21 cellular contexts compared by ENCODE assay signal in the genomic region with DNA sequence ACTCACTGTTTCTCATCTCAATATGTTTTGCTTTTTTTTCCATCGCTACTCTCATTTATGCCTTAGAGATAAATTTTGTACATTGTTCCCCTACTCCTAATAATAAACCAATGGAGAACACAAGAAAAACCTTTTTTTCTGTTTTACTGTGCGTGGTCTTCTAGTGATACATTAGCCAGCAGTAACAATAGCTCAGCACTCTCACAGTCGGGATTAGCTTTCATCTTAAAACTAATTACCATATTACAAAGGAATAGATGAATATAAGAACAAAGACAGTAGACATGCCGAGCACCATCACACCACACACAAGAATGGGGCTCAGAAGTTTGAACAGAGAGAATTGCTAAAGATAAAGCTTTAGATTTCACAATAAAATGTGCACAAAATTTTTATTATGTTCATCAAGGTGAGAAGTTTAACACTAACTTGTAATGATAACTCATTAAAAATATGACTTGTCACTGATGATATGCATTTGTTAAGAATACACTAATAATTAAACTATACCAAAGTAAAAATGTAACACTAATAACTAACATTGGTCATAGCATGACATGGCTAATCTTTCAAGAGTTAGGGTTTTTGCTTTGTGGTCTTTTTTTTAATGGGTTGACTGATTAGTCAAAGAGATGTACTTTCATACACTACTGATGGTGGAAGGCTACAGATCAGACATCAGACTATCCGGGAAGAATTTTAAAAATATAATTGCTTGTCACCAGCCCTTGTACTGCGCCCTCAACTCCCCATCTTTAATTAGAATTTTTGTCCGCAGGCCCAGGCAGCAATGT.
A peak's percentile ranks its signal among the peaks of the same experiment; 100 is the strongest.
DNase-seq lines count a peak whose midpoint lies in the region; ATAC-seq and TF ChIP-seq lines count a peak whose summit lies in the region.
"Had no signal": no experiment of that assay in that cellular context is flagged by ENCODE, and none has a peak within 500 bp of the region (broad histone marks: within the 10 kb centered on the region; RNA-seq: fewer than 3 reads in every experiment).

No MANE protein-coding gene starts in this region.

- ATAC-seq in HG03196 (IDR thresholded peaks at IDR 0.05; ENCODE audit: unreplicated experiment): peak; percentile 46
- ATAC-seq: PC-3 had no signal

- H3K27me3 Mint-ChIP-seq in activated CD4-positive, alpha-beta T cell treated with anti-CD3 and anti-CD28 coated beads, Interleukin-2, amount 10 ng/mL, durations not matched to agents 24 days and 14 days: peaks cover 23% of the 10 kb centered on the region

- WGBS in ectodermal cell, 2 experiments: 61 to 63% methylated on average over 6 to 7 of the region's 7 CpGs

- H3K4me1 ChIP-seq in ectodermal cell (ENCODE audit: control insufficient read depth, insufficient read depth, low read length): peaks cover 17% of the 10 kb centered on the region

- no peaks in the 10 kb centered on the region for H3K9me3 Mint-ChIP-seq in activated CD4-positive, alpha-beta T cell treated with anti-CD3 and anti-CD28 coated beads, Interleukin-2, amount 10 ng/mL, durations not matched to agents 24 days and 14 days

- no peak overlapping the region for H3K4me3 Mint-ChIP-seq in activated CD4-positive, alpha-beta T cell treated with anti-CD3 and anti-CD28 coated beads, Interleukin-2, amount 10 ng/mL, durations not matched to agents 24 days and 14 days

- no peaks in the 10 kb centered on the region for H3K36me3 Mint-ChIP-seq in activated CD4-positive, alpha-beta T cell treated with anti-CD3 and anti-CD28 coated beads, Interleukin-2, amount 10 ng/mL, durations not matched to agents 24 days and 14 days (ENCODE audit: low read depth)

- peak overlapping the region; percentile 53 for H3K27ac ChIP-seq in ectodermal cell (ENCODE audit: insufficient read depth, low read depth, low read length, poor library complexity, severe bottlenecking)
- H3K27ac ChIP-seq: C4-2B, KMS-11, SK-N-MC had no signal

- intact Hi-C loops in activated CD4-positive, alpha-beta T cell treated with anti-CD3 and anti-CD28 coated beads, Interleukin-2, amount 10 ng/mL, durations not matched to agents 24 days and 14 days (cut with micrococcal nuclease): no loop called here

- H3K36me3 ChIP-seq in ectodermal cell (ENCODE audit: control insufficient read depth, insufficient read depth, low read length): no peaks in the 10 kb centered on the region

- no peak overlapping the region for H3K4me3 ChIP-seq in ectodermal cell (ENCODE audit: insufficient read depth, low read depth, low read length)
- H3K4me3 ChIP-seq: SK-N-MC had no signal

- peak; percentile 16 for DNase-seq in activated CD4-positive, alpha-beta T cell treated with anti-CD3 and anti-CD28 coated beads, Interleukin-2, amount 10 ng/mL, durations not matched to agents 24 days and 14 days
- no peak for DNase-seq in activated CD4-positive, alpha-beta T cell treated with anti-CD3 and anti-CD28 coated beads, Interleukin-2, amount 50 U/mL, for 48 hours
- no peak for DNase-seq in GM20000 (ENCODE audit: low spot score)
- DNase-seq in SKM-1 treated with dmso at 0.1 percent for 144 hours (lab: John Stamatoyannopoulos, UW; ENCODE audit: unreplicated experiment): no peak
- no peak for DNase-seq in Kasumi-1 (lab: John Stamatoyannopoulos, UW)
- DNase-seq in stimulated activated naive CD4-positive, alpha-beta T cell (lab: John Stamatoyannopoulos, UW): no peak
- DNase-seq: EL, H7, IMR-90, NCI-H1694, NCI-H2081, NCI-H446, NCI-H526, PC-3, RPMI8226, SHP77 treated with DMSO at 0.1 percent for 48 hours had no signal

- no peaks in the 10 kb centered on the region for H3K9me3 ChIP-seq in ectodermal cell (ENCODE audit: control insufficient read depth, low read length)

- TF ChIP-seq CTCF in GM20000 (IDR thresholded peaks at IDR 0.05; ENCODE audit: extremely low read depth, missing control alignments): no peak

- no peaks in the 10 kb centered on the region for H3K4me1 Mint-ChIP-seq in activated CD4-positive, alpha-beta T cell treated with anti-CD3 and anti-CD28 coated beads, Interleukin-2, amount 10 ng/mL, durations not matched to agents 24 days and 14 days

- no peaks in the 10 kb centered on the region for H3K27me3 ChIP-seq in ectodermal cell (ENCODE audit: control insufficient read depth, insufficient read depth, low read length, poor library complexity, severe bottlenecking)

- no peak overlapping the region for H3K27ac Mint-ChIP-seq in activated CD4-positive, alpha-beta T cell treated with anti-CD3 and anti-CD28 coated beads, Interleukin-2, amount 10 ng/mL, durations not matched to agents 24 days and 14 days
